Comparison of ENCODE assay signal across 21 cellular contexts in genomic region chr21:25870084-25870483, GRCh38.
"Had no signal": no experiment of that assay in that cellular context is flagged by ENCODE, and none has a peak within 500 bp of the region (broad histone marks: within the 10 kb centered on the region; RNA-seq: fewer than 3 reads in every experiment).

No MANE protein-coding gene starts in this region.

- H3K27me3 ChIP-seq: breast epithelium, foreskin keratinocyte, heart right ventricle, neutrophil, right atrium auricular region, transverse colon had no signal

- DNase-seq: central memory CD4-positive, alpha-beta T cell; cortex of kidney; endodermal cell; erythroblast; foreskin keratinocyte; heart right ventricle; left cardiac atrium; left ventricle myocardium inferior; lower lobe of right lung; mesenchymal stem cell; naive B cell; posterior cingulate gyrus; small intestine; stimulated activated CD4-positive, alpha-beta T cell treated with anti-CD3 and anti-CD28 coated beads, Interleukin-2, amount 100 ng/mL, for 48 hours; stimulated activated naive CD8-positive, alpha-beta T cell treated with anti-CD3 and anti-CD28 coated beads, Interleukin-15, Interleukin-2, amounts not matched to agents 100 U/mL and 50 U/mL, for 24 hours; transverse colon had no signal

- H3K27ac ChIP-seq: breast epithelium, foreskin keratinocyte, heart right ventricle, left ventricle myocardium inferior, lower lobe of right lung, neutrophil, right atrium auricular region, thoracic aorta, transverse colon had no signal

- ATAC-seq: foreskin keratinocyte; heart right ventricle; left cardiac atrium; lower lobe of right lung; stimulated activated effector memory CD8-positive, alpha-beta T cell treated with anti-CD3 and anti-CD28 coated beads, Interleukin-12 subunit alpha, Interleukin-12 subunit beta, amount 100 ng/mL, for 72 hours; stimulated activated naive CD8-positive, alpha-beta T cell treated with anti-CD3 and anti-CD28 coated beads, Interleukin-15, Interleukin-2, amounts not matched to agents 100 U/mL and 50 U/mL, for 24 hours had no signal
